In the genomic region with DNA sequence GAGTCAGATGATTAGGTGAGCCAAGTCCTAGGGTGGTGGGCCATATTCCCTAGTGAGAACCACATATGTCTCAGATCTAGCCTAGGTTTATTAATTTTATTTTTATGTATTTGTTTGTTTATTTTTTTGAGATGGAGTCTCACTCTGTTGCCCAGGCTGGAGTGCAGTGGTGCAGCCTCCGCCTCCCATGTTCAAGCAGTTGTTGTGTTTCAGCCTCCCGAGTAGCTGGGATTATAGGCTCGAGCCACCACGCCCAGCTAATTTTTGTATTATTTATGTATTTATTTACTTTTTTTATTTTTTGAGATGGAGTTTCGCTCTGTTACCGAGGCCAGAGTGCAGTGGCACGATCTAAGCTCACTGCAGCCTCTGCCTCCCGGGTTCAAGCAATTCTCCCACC, we compare ENCODE assay signal across 21 cellular contexts.
"Had no signal": no experiment of that assay in that cellular context is flagged by ENCODE, and none has a peak within 500 bp of the region (broad histone marks: within the 10 kb centered on the region; RNA-seq: fewer than 3 reads in every experiment).

No MANE protein-coding gene starts in this region.

- DNase-seq: colonic mucosa; cortex of kidney; dermis blood vessel endothelial cell; dorsolateral prefrontal cortex; effector CD4-positive, alpha-beta T cell; effector CD8-positive, alpha-beta T cell; effector memory CD4-positive, alpha-beta T cell; effector memory CD8-positive, alpha-beta T cell; endodermal cell; erythroblast; esophagus squamous epithelium; foreskin fibroblast; foreskin keratinocyte; foreskin melanocyte; gastrocnemius medialis; glutamatergic neuron; heart left ventricle; heart right ventricle had no signal

- H3K27me3 Mint-ChIP-seq: dendritic cell treated with granulocyte-macrophage colony-stimulating factor and Interleukin-4, amounts not matched to agents 40 ng/mL and 50 ng/mL, for 4 days; effector memory CD8-positive, alpha-beta T cell had no signal

- H3K27ac Mint-ChIP-seq: dendritic cell treated with granulocyte-macrophage colony-stimulating factor and Interleukin-4, amounts not matched to agents 40 ng/mL and 50 ng/mL, for 4 days; effector memory CD8-positive, alpha-beta T cell; endodermal cell had no signal

- H3K4me1 Mint-ChIP-seq: endodermal cell had no signal

- H3K9me3 Mint-ChIP-seq: dendritic cell treated with granulocyte-macrophage colony-stimulating factor and Interleukin-4, amounts not matched to agents 40 ng/mL and 50 ng/mL, for 4 days; effector memory CD8-positive, alpha-beta T cell; endodermal cell had no signal

- ATAC-seq: effector memory CD8-positive, alpha-beta T cell; esophagus mucosa; foreskin keratinocyte; gastrocnemius medialis; gastroesophageal sphincter; heart left ventricle; heart right ventricle had no signal

- H3K4me3 Mint-ChIP-seq: dendritic cell treated with granulocyte-macrophage colony-stimulating factor and Interleukin-4, amounts not matched to agents 40 ng/mL and 50 ng/mL, for 4 days; effector memory CD8-positive, alpha-beta T cell; endodermal cell had no signal
